15 cellular contexts compared by ENCODE assay signal in genomic region chr7:128403676-128404075, GRCh38. TPM values are rescaled to one million over a fixed set of nuclear protein-coding genes. Genes with fewer than 3 reads are reported as not detected.
A peak's percentile ranks its signal among the peaks of the same experiment; 100 is the strongest.
DNase-seq lines count a peak whose midpoint lies in the region; ATAC-seq and TF ChIP-seq lines count a peak whose summit lies in the region.
"Had no signal": no experiment of that assay in that cellular context is flagged by ENCODE, and none has a peak within 500 bp of the region (broad histone marks: within the 10 kb centered on the region; RNA-seq: fewer than 3 reads in every experiment).

No MANE protein-coding gene starts in this region.

- H3K27me3 ChIP-seq in left ventricle myocardium inferior (ENCODE audit: low read depth): no peaks in the 10 kb centered on the region
- no peaks in the 10 kb centered on the region for H3K27me3 ChIP-seq in heart right ventricle
- H3K27me3 ChIP-seq in iPS-20b (ENCODE audit: insufficient read depth, low read length): peaks cover 49% of the 10 kb centered on the region
- H3K27me3 ChIP-seq: spleen, uterus had no signal

- peaks cover 48% of the 10 kb centered on the region for H3K4me1 ChIP-seq in left ventricle myocardium inferior
- H3K4me1 ChIP-seq in heart right ventricle: peaks cover 13 to 46% (median 41%) of the 10 kb centered on the region in 9 donors
- peaks cover 14% of the 10 kb centered on the region for H3K4me1 ChIP-seq in iPS-20b (ENCODE audit: insufficient read depth, low read length)

- H3K9me3 ChIP-seq in left ventricle myocardium inferior (replicated peaks) (no peaks in the 10 kb centered on the region), heart right ventricle (no peaks in the 10 kb centered on the region), iPS-20b (ENCODE audit: insufficient read depth, low read depth, low read length) (no peaks in the 10 kb centered on the region)
- H3K9me3 ChIP-seq: spleen, uterus had no signal

- H3K4me3 ChIP-seq in left ventricle myocardium inferior: peak overlapping the region; percentile 95
- no peak overlapping the region for H3K4me3 ChIP-seq in heart right ventricle
- peak overlapping the region; percentile 72; the same call in 1 of the 2 replicates for H3K4me3 ChIP-seq in iPS-20b (ENCODE audit: low read length)
- H3K4me3 ChIP-seq: uterus had no signal

- WGBS in heart right ventricle, 2 donors: 87 to 92% methylated on average over 5 of the region's 5 CpGs

- peaks cover 27% of the 10 kb centered on the region for H3K36me3 ChIP-seq in left ventricle myocardium inferior
- peaks cover 0 to 54% (median 4%) of the 10 kb centered on the region in 9 donors for H3K36me3 ChIP-seq in heart right ventricle
- peaks cover 13% of the 10 kb centered on the region; the same call in 1 of the 2 replicates for H3K36me3 ChIP-seq in iPS-20b (ENCODE audit: insufficient read depth, low read depth, low read length)
- H3K36me3 ChIP-seq: uterus had no signal

- no peak for ATAC-seq in heart right ventricle
- ATAC-seq in HG03025 (IDR thresholded peaks at IDR 0.05; ENCODE audit: low FRiP score, unreplicated experiment): no peak
- ATAC-seq in GM18909 (IDR thresholded peaks at IDR 0.05; ENCODE audit: poor library complexity, unreplicated experiment): no peak

- H3K27ac ChIP-seq in left ventricle myocardium inferior (replicated peaks): peak overlapping the region; percentile 79
- H3K27ac ChIP-seq in heart right ventricle: no peak overlapping the region
- H3K27ac ChIP-seq in VCaP: peak overlapping the region; percentile 93
- H3K27ac ChIP-seq in iPS-20b (ENCODE audit: low read length): no peak overlapping the region
- H3K27ac ChIP-seq: uterus had no signal

- DNase-seq in left ventricle myocardium inferior: no peak
- no peak for DNase-seq in heart right ventricle
- no peak for DNase-seq in AML-193 (lab: John Stamatoyannopoulos, UW)
- DNase-seq in SHP77 treated with DMSO at 0.1 percent for 48 hours (lab: John Stamatoyannopoulos, UW): no peak
- DNase-seq: activated CD8-positive, alpha-beta memory T cell treated with anti-CD3 and anti-CD28 coated beads for 24 hours; foreskin fibroblast; kidney; NCI-H774; spleen; uterus had no signal

- intact Hi-C loops in left ventricle myocardium inferior (cut with micrococcal nuclease) (no loop called here), heart right ventricle (cut with DNase I) (no loop called here)

- TF ChIP-seq CTCF in left ventricle myocardium inferior (IDR thresholded peaks at IDR 0.05; ENCODE audit: borderline replicate concordance) (no peak), heart right ventricle (IDR thresholded peaks at IDR 0.05) (no peak), VCaP (conservative IDR thresholded peaks at IDR 0.05) (no peak)

- no peak overlapping the region for H3K9ac ChIP-seq in iPS-20b (ENCODE audit: low read depth, low read length)

RNA-seq across cellular contexts. Expression of gene IMPDH1, which starts 6.1 kb away (rescaled TPM):
- total RNA-seq in left ventricle myocardium inferior (17.4 TPM), heart right ventricle (10 to 100 TPM in 9 of 10 donors, 1 to 10 TPM in 1; 9.3 to 32.8 (median 13.6) TPM)
- polyA plus RNA-seq in heart right ventricle: 10 to 100 TPM; 22.7 to 23.0 TPM

RNA-seq across cellular contexts. Expression of gene PRRT4, which starts 42.2 kb away (rescaled TPM):
- total RNA-seq in left ventricle myocardium inferior: 1.6 TPM
- total RNA-seq in heart right ventricle: 1 to 10 TPM in 9 of 10 donors, under 1 TPM in 1; 0.73 to 3.1 (median 2.0) TPM
- 1 to 10 TPM in 1 of 2 donors, under 1 TPM in 1; 0.67 to 2.0 TPM for polyA plus RNA-seq in heart right ventricle
- total RNA-seq: dermis microvascular lymphatic vessel endothelial cell, kidney had no signal

RNA-seq across cellular contexts. Expression of gene HILPDA, which starts 52.0 kb away (rescaled TPM):
- total RNA-seq in left ventricle myocardium inferior: 7.9 TPM
- 10 to 100 TPM in 3 of 10 donors, 1 to 10 TPM in 7; 4.5 to 65.0 (median 6.7) TPM for total RNA-seq in heart right ventricle
- polyA plus RNA-seq in heart right ventricle: 1 to 10 TPM; 5.6 to 8.3 TPM

RNA-seq across cellular contexts. Expression of gene RBM28, which starts 60.0 kb away (rescaled TPM):
- 35.7 TPM for total RNA-seq in left ventricle myocardium inferior
- 10 to 100 TPM; 21.5 to 40.3 (median 28.3) TPM for total RNA-seq in heart right ventricle
- polyA plus RNA-seq in heart right ventricle: 10 to 100 TPM; 16.6 to 96.9 TPM

Comparison
In these comparisons a context has a peak if more than half of its experiments do, and no peak if none do; other contexts are left out.
1. H3K27ac ChIP-seq: peak in left ventricle myocardium inferior (single experiment) and VCaP (single experiment); none in heart right ventricle (0 of 10) and iPS-20b (single experiment).
2. H3K4me3 ChIP-seq: peak in left ventricle myocardium inferior (single experiment) and iPS-20b (single experiment); none in heart right ventricle (0 of 10).